ENCODE assay signal across 8 cellular contexts in genomic region chr6:147322299-147323162, GRCh38.
DNase-seq lines count a peak whose midpoint lies in the region; ATAC-seq, FAIRE-seq and TF ChIP-seq lines count a peak whose summit lies in the region.

No MANE protein-coding gene starts in this region.

- peaks cover 3% of the 10 kb centered on the region for H3K36me3 ChIP-seq in effector memory CD4-positive, alpha-beta T cell (ENCODE audit: control insufficient read depth, insufficient read depth, low read length)

- H3K36me3 Mint-ChIP-seq in Calu3 (ENCODE audit: insufficient read depth, unreplicated experiment) = peaks cover 6% of the 10 kb centered on the region

- H3K27me3 ChIP-seq in effector memory CD4-positive, alpha-beta T cell (replicated peaks; ENCODE audit: control insufficient read depth, insufficient read depth, low read length, poor library complexity, severe bottlenecking) = no peaks in the 10 kb centered on the region

- H3K27ac ChIP-seq in effector memory CD4-positive, alpha-beta T cell (ENCODE audit: insufficient read depth, low read length, poor library complexity, severe bottlenecking) = no peak overlapping the region

- TF ChIP-seq CTCF in GM12865 (IDR thresholded peaks at IDR 0.05; ENCODE audit: insufficient read depth, low read depth, low read length, missing control alignments) = no peak
- TF ChIP-seq CTCF in Calu3 (IDR thresholded peaks at IDR 0.05; ENCODE audit: unreplicated experiment) = no peak

- H3K4me1 ChIP-seq in effector memory CD4-positive, alpha-beta T cell (ENCODE audit: control insufficient read depth, insufficient read depth, low read length, poor library complexity, severe bottlenecking) = no peaks in the 10 kb centered on the region

- no peaks in the 10 kb centered on the region for H3K4me1 Mint-ChIP-seq in Calu3 (ENCODE audit: low read depth, unreplicated experiment)

- no peaks in the 10 kb centered on the region for H3K27me3 Mint-ChIP-seq in Calu3 (ENCODE audit: unreplicated experiment)

- CTCF ChIA-PET in Calu3 (lab: Charles Lee) = no interaction called here

- peak overlapping the region; percentile 52 for H3K4me3 ChIP-seq in GM12865 (ENCODE audit: low read depth, low read length)
- H3K4me3 ChIP-seq in effector memory CD4-positive, alpha-beta T cell (ENCODE audit: insufficient read depth, low read depth, low read length, poor library complexity, severe bottlenecking) = no peak overlapping the region

- FAIRE-seq in colon (lab: Jason Lieb, UNC) = peak; percentile 38

- no peaks in the 10 kb centered on the region for H3K9me3 ChIP-seq in effector memory CD4-positive, alpha-beta T cell (ENCODE audit: control insufficient read depth, low read length)

- H3K27ac Mint-ChIP-seq in Calu3 (ENCODE audit: unreplicated experiment) = no peak overlapping the region

- peak; percentile 99 for ATAC-seq in GM21381 (IDR thresholded peaks at IDR 0.05; ENCODE audit: unreplicated experiment)
- peak; percentile 99 for ATAC-seq in HG03571 (IDR thresholded peaks at IDR 0.05; ENCODE audit: unreplicated experiment)
- ATAC-seq in stimulated activated naive CD8-positive, alpha-beta T cell treated with anti-CD3 and anti-CD28 coated beads, Interleukin-15, Interleukin-2, amounts not matched to agents 100 U/mL and 50 U/mL, for 24 hours = peak; percentile 92

- no peak overlapping the region for H3K4me3 Mint-ChIP-seq in Calu3 (ENCODE audit: low read depth, unreplicated experiment)

- BruUV-seq in Calu3 (replicated peaks; lab: Mats Ljungman, UMichigan) = no TSS peak

- no peaks in the 10 kb centered on the region for H3K9me3 Mint-ChIP-seq in Calu3 (ENCODE audit: low read depth, unreplicated experiment)

- intact Hi-C loops in Calu3 (cut with micrococcal nuclease; ENCODE audit: unreplicated experiment) = no loop called here

- DNase-seq in GM12865 (ENCODE audit: low read depth) (peak; percentile 79), D341Med (ENCODE audit: low spot score) (no peak), Calu3 (no peak)
- no peak for DNase-seq in stimulated activated naive CD8-positive, alpha-beta T cell treated with anti-CD3 and anti-CD28 coated beads, Interleukin-15, Interleukin-2, amounts not matched to agents 100 U/mL and 50 U/mL, for 24 hours
- no peak for DNase-seq in effector memory CD4-positive, alpha-beta T cell
